ENCODE assay signal across 8 cellular contexts in genomic region chr20:62936996-62937352, GRCh38. TPM values are rescaled to one million over a fixed set of nuclear protein-coding genes. Genes with fewer than 3 reads are reported as not detected.
A peak's percentile ranks its signal among the peaks of the same experiment; 100 is the strongest.
DNase-seq lines count a peak whose midpoint lies in the region; ATAC-seq and TF ChIP-seq lines count a peak whose summit lies in the region.

No MANE protein-coding gene starts in this region.

- H2AFZ ChIP-seq in GM23248 (peak overlapping the region; percentile 85), PC-9 (peak overlapping the region; percentile 96), neural cell (ENCODE audit: low read depth, low read length) (peak overlapping the region; percentile 11)

- H3F3A ChIP-seq in GM23248 (ENCODE audit: insufficient read depth) (peaks cover 28% of the 10 kb centered on the region), PC-9 (ENCODE audit: insufficient read depth, low read depth) (peaks cover 22% of the 10 kb centered on the region; the same call in 1 of the 2 replicates), neural cell (ENCODE audit: insufficient read depth, low read length, poor library complexity, severe bottlenecking) (no peaks in the 10 kb centered on the region)

- in situ Hi-C loops in GM23248 (cut with MboI) (no loop called here), G401 (cut with HindIII; ENCODE audit: low sequenced_read_pairs) (no loop called here)

- H3K9me2 ChIP-seq in GM23248 (ENCODE audit: insufficient read depth) (no peaks in the 10 kb centered on the region), PC-9 (ENCODE audit: insufficient read depth) (no peaks in the 10 kb centered on the region), neural cell (ENCODE audit: insufficient read depth, low read length) (no peaks in the 10 kb centered on the region)

- 0 to 2% methylated on average over 18 of the region's 18 CpGs for WGBS in GM23248 (ENCODE audit: low coverage in 1 of 2, low lambda C conversion rate in 2 of 2, missing lambda C conversion rate in 2 of 2), 2 experiments
- 2% methylated on average over 18 of the region's 18 CpGs for whole genome bisulfite sequencing in endodermal cell (ENCODE audit: insufficient coverage in 1 of 2, insufficient read length in 1 of 2), 2 experiments

- H3K27me3 ChIP-seq in GM23248 (replicated peaks; ENCODE audit: insufficient read depth) = no peaks in the 10 kb centered on the region
- no peaks in the 10 kb centered on the region for H3K27me3 ChIP-seq in PC-9 (ENCODE audit: insufficient read depth, low read depth)
- H3K27me3 ChIP-seq in endodermal cell (ENCODE audit: control insufficient read depth, insufficient read depth, low read length, poor library complexity, severe bottlenecking) = no peaks in the 10 kb centered on the region
- no peaks in the 10 kb centered on the region for H3K27me3 ChIP-seq in neural cell (ENCODE audit: insufficient read depth, low read depth, low read length)

- TF ChIP-seq CTCF in PC-9 (conservative IDR thresholded peaks at IDR 0.05) = no peak
- no peak for TF ChIP-seq CTCF in endodermal cell (conservative IDR thresholded peaks at IDR 0.05)
- TF ChIP-seq CTCF in neural cell (IDR thresholded peaks at IDR 0.05; ENCODE audit: poor library complexity, severe bottlenecking) = no peak

- H3K4me3 ChIP-seq in GM23248 (peak overlapping the region; percentile 98), PC-9 (peak overlapping the region; percentile 99), endodermal cell (ENCODE audit: low read length) (peak overlapping the region; percentile 97), neural cell (ENCODE audit: low read length) (peak overlapping the region; percentile 85)

- TSS peak; percentile 44 for BruUV-seq in PC-9 (replicated peaks; lab: Mats Ljungman, UMichigan)

- H3K79me2 ChIP-seq in GM23248 (ENCODE audit: insufficient read depth) (peaks cover 93% of the 10 kb centered on the region), PC-9 (ENCODE audit: low read depth) (peaks cover 94% of the 10 kb centered on the region), neural cell (replicated peaks; ENCODE audit: insufficient read depth, low read length) (peaks cover 84% of the 10 kb centered on the region)

- H3K4me2 ChIP-seq in GM23248 (ENCODE audit: unreplicated experiment) (peak overlapping the region; percentile 63), PC-9 (peak overlapping the region; percentile 84), neural cell (ENCODE audit: low read length) (peak overlapping the region; percentile 62)

- intact Hi-C loops in PC-9 (cut with micrococcal nuclease; ENCODE audit: unreplicated experiment) = loop anchor here (1.0 to 5.0 kb wide), 2 partner anchors 11 to 75 kb away; partner anchors contain the start of genes DIDO1 and TCFL5

- H3K4me1 Mint-ChIP-seq in endodermal cell = peaks cover 10% of the 10 kb centered on the region

- H3K27ac Mint-ChIP-seq in endodermal cell = peak overlapping the region; percentile 98

- DNase-seq in GM23248 = peak; percentile 89
- DNase-seq in PC-9 = peak in 1 of 2 experiments; percentile 68
- DNase-seq in endodermal cell = no peak
- no peak for DNase-seq in G401 (ENCODE audit: low spot score)
- no peak for DNase-seq in NCI-H2107 (lab: John Stamatoyannopoulos, UW)
- no peak for DNase-seq in NOMO-1 treated with DMSO at 0.1 percent for 48 hours (lab: John Stamatoyannopoulos, UW; ENCODE audit: unreplicated experiment)

- peak overlapping the region; percentile 97 for H3K27ac ChIP-seq in GM23248
- H3K27ac ChIP-seq in PC-9 = peak overlapping the region; percentile 67
- H3K27ac ChIP-seq in endodermal cell (ENCODE audit: low read depth, low read length) = peak overlapping the region; percentile 92
- H3K27ac ChIP-seq in neural cell (ENCODE audit: low read length) = peak overlapping the region; percentile 92

- H3K36me3 ChIP-seq in GM23248 (ENCODE audit: low read depth) (peaks cover 7% of the 10 kb centered on the region), PC-9 (ENCODE audit: low read depth) (peaks cover 15% of the 10 kb centered on the region), endodermal cell (ENCODE audit: control insufficient read depth, insufficient read depth, low read length) (peaks cover 46% of the 10 kb centered on the region), neural cell (ENCODE audit: insufficient read depth, low read length) (no peaks in the 10 kb centered on the region)

- no peak for ATAC-seq in GM19328 (IDR thresholded peaks at IDR 0.05; ENCODE audit: unreplicated experiment)

- H4K20me1 ChIP-seq in GM23248 (ENCODE audit: insufficient read depth) = no peaks in the 10 kb centered on the region
- peaks cover 72% of the 10 kb centered on the region for H4K20me1 ChIP-seq in PC-9 (ENCODE audit: insufficient read depth)
- no peaks in the 10 kb centered on the region for H4K20me1 ChIP-seq in neural cell (ENCODE audit: insufficient read depth)

- H3K27me3 Mint-ChIP-seq in endodermal cell (ENCODE audit: insufficient read depth) = no peaks in the 10 kb centered on the region

- no peak for TF ChIP-seq RAD21 in neural cell (conservative IDR thresholded peaks at IDR 0.05)

- H3K9me3 ChIP-seq in GM23248 (ENCODE audit: low read depth) = no peaks in the 10 kb centered on the region
- no peaks in the 10 kb centered on the region for H3K9me3 ChIP-seq in PC-9 (ENCODE audit: insufficient read depth, low read depth)
- H3K9me3 ChIP-seq in endodermal cell (ENCODE audit: control insufficient read depth, low read length) = no peaks in the 10 kb centered on the region
- no peaks in the 10 kb centered on the region for H3K9me3 ChIP-seq in neural cell (ENCODE audit: low read length)

- CTCF ChIA-PET in PC-9 (lab: Charles Lee) = no interaction called here

- H3K4me1 ChIP-seq in GM23248 (ENCODE audit: insufficient read depth) (peaks cover 21% of the 10 kb centered on the region), PC-9 (replicated peaks; ENCODE audit: insufficient read depth) (peaks cover 19% of the 10 kb centered on the region), endodermal cell (ENCODE audit: control insufficient read depth, insufficient read depth, low read length) (no peaks in the 10 kb centered on the region)

- H3K9me3 Mint-ChIP-seq in endodermal cell = no peaks in the 10 kb centered on the region

- H3K9ac ChIP-seq in GM23248 = peak overlapping the region; percentile 99
- peak overlapping the region; percentile 96 for H3K9ac ChIP-seq in endodermal cell (ENCODE audit: extremely low read depth, low read length, poor library complexity, severe bottlenecking)
- peak overlapping the region; percentile 97 for H3K9ac ChIP-seq in neural cell (ENCODE audit: low read length)

- POLR2A ChIA-PET in PC-9 (lab: Charles Lee; ENCODE audit: unreplicated experiment) = interaction anchor here (0.5 kb wide), 1 partner anchor 18 kb away, joined by 3 read pairs; no protein-coding TSS in a partner anchor

- H3K36me3 Mint-ChIP-seq in endodermal cell (ENCODE audit: low read depth) = peaks cover 18% of the 10 kb centered on the region

- no peak for TF ChIP-seq EP300 in neural cell (conservative IDR thresholded peaks at IDR 0.05; ENCODE audit: poor library complexity, severe bottlenecking)

- H3K4me3 Mint-ChIP-seq in endodermal cell = no peak overlapping the region

TF ChIP-seq in neural cell, 6 proteins besides CTCF, POLR2A, EP300 and RAD21 (continues in another document):
- no peak for TF ChIP-seq REST (IDR thresholded peaks at IDR 0.05; ENCODE audit: borderline replicate concordance)

RNA-seq across cellular contexts. Expression of gene GID8, which starts 1.0 kb away (rescaled TPM):
- 29.1 and 31.0 TPM in 2 replicates for total RNA-seq in GM23248 (2014; rRNA removed; shearing (Covaris generic))
- 17.5 and 17.6 TPM in 2 replicates for polyA plus RNA-seq in GM23248 (2016; fragmentation: Nextera tagmentation; extraction: Ambion mirVana)
- total RNA-seq in PC-9 (2021) = 45.7 and 49.7 TPM in 2 replicates
- 10 to 100 TPM; 51.5 to 52.1 TPM for total RNA-seq in endodermal cell
- 47.3 TPM for polyA plus RNA-seq in endodermal cell (2013, experiment 1 of 2)
- polyA plus RNA-seq in endodermal cell (2013, experiment 2 of 2) = 41.8 TPM
- 54.8 and 56.4 TPM in 2 replicates for polyA plus RNA-seq in neural cell
- polyA minus RNA-seq in neural cell = 75.0 and 76.5 TPM in 2 replicates
- total RNA-seq in G401 (2014; rRNA removed; shearing (Covaris generic)) = 41.0 and 49.2 TPM in 2 replicates

RNA-seq across cellular contexts. Expression of gene DIDO1, which starts 10.7 kb away (rescaled TPM):
- total RNA-seq in GM23248 (2014; rRNA removed; shearing (Covaris generic)) = 28.6 and 37.1 TPM in 2 replicates
- polyA plus RNA-seq in GM23248 (2016; fragmentation: Nextera tagmentation; extraction: Ambion mirVana) (15.5 and 16.2 TPM in 2 replicates), neural cell (40.9 and 42.8 TPM in 2 replicates)
- total RNA-seq in PC-9 (2021) (56.4 and 61.4 TPM in 2 replicates), endodermal cell (10 to 100 TPM; 53.5 to 68.3 TPM)
- 47.8 TPM for polyA plus RNA-seq in endodermal cell (2013, experiment 1 of 2)
- polyA plus RNA-seq in endodermal cell (2013, experiment 2 of 2) = 43.0 TPM
- polyA minus RNA-seq in neural cell = 86.7 and 87.6 TPM in 2 replicates
- 24.3 and 36.5 TPM in 2 replicates for total RNA-seq in G401 (2014; rRNA removed; shearing (Covaris generic))

RNA-seq across cellular contexts. Expression of gene SLC17A9, which starts 15.5 kb away (rescaled TPM):
- 11.1 and 19.5 TPM in 2 replicates for total RNA-seq in GM23248 (2014; rRNA removed; shearing (Covaris generic))
- polyA plus RNA-seq in GM23248 (2016; fragmentation: Nextera tagmentation; extraction: Ambion mirVana) (17.7 and 23.2 TPM in 2 replicates), neural cell (not detected in 2 replicates)
- total RNA-seq in PC-9 (2021) (0.20 and 0.22 TPM in 2 replicates), endodermal cell (10 to 100 TPM in 1 of 2 donors, 1 to 10 TPM in 1; 8.9 to 10.2 TPM)
- 3.2 TPM for polyA plus RNA-seq in endodermal cell (2013, experiment 1 of 2)
- 3.4 TPM for polyA plus RNA-seq in endodermal cell (2013, experiment 2 of 2)
- not detected in 2 replicates for polyA minus RNA-seq in neural cell
- total RNA-seq in G401 (2014; rRNA removed; shearing (Covaris generic)) = 1.2 TPM in 1 of 2 replicates, not detected in the other

Comparison
In these comparisons a context has a peak if more than half of its experiments do, and no peak if none do; other contexts are left out.
1. H2AFZ ChIP-seq: peak in every context shown above with its lines; median percentile 96 in PC-9; 85 in GM23248; 11 in neural cell.